In genomic region chr2:162123806-162124758, GRCh38 we compare ENCODE assay signal across 8 cellular contexts. TPM values are rescaled to one million over a fixed set of nuclear protein-coding genes. Genes with fewer than 3 reads are reported as not detected.
DNase-seq lines count a peak whose midpoint lies in the region; ATAC-seq and TF ChIP-seq lines count a peak whose summit lies in the region.

No MANE protein-coding gene starts in this region.

- no peak for TF ChIP-seq POLR2A in ovary (IDR thresholded peaks at IDR 0.05)

- H3K4me2 ChIP-seq in SU-DHL-6 (ENCODE audit: low read depth, low read length, poor library complexity, severe bottlenecking): no peak overlapping the region

- H3K36me3 Mint-ChIP-seq in Caco-2 (ENCODE audit: insufficient read depth, unreplicated experiment): no peaks in the 10 kb centered on the region

- H3K27ac ChIP-seq in SU-DHL-6 (ENCODE audit: low read depth, low read length) (no peak overlapping the region), ovary (no peak overlapping the region)

- no peak overlapping the region for H3K4me3 ChIP-seq in Caco-2 (ENCODE audit: low read depth, low read length)
- no peak overlapping the region for H3K4me3 ChIP-seq in SU-DHL-6 (ENCODE audit: insufficient read depth, low read length, poor library complexity, severe bottlenecking)
- H3K4me3 ChIP-seq in fibroblast of pulmonary artery (replicated peaks; ENCODE audit: low read depth, low read length): no peak overlapping the region
- no peak overlapping the region for H3K4me3 ChIP-seq in ovary

- TF ChIP-seq CTCF in Caco-2 (IDR thresholded peaks at IDR 0.05; ENCODE audit: insufficient read depth in 1 of 2, low read depth in 1 of 2, low read length in 1 of 2, severe bottlenecking in 1 of 2, unreplicated experiment in 1 of 2) (peak; percentile 52 to 53), SU-DHL-6 (IDR thresholded peaks at IDR 0.05; ENCODE audit: insufficient read depth, low read length, poor library complexity, severe bottlenecking) (peak; percentile 54), fibroblast of pulmonary artery (IDR thresholded peaks at IDR 0.05; ENCODE audit: low read length, missing control alignments) (peak; percentile 58), ovary (IDR thresholded peaks at IDR 0.05) (peak; percentile 38 to 54 (median 46))

- intact Hi-C loops in Caco-2 (cut with micrococcal nuclease; ENCODE audit: unreplicated experiment): loop anchor here (1.0 to 5.0 kb wide), 6 partner anchors 33 to 538 kb away; no protein-coding TSS in a partner anchor
- intact Hi-C loops in ovary (cut with DNase I): loop anchor here in 1 of 4 donors (5.0 kb wide), 1 partner anchor 117 kb away; no protein-coding TSS in a partner anchor

- peaks cover 27% of the 10 kb centered on the region for H3K4me1 ChIP-seq in Caco-2
- H3K4me1 ChIP-seq in ovary (ENCODE audit: insufficient read depth): no peaks in the 10 kb centered on the region

- peak; percentile 46 for ATAC-seq in GM19438 (IDR thresholded peaks at IDR 0.05; ENCODE audit: low read depth, unreplicated experiment)
- ATAC-seq in HG03432 (IDR thresholded peaks at IDR 0.05; ENCODE audit: unreplicated experiment): no peak
- ATAC-seq in GM21367 (IDR thresholded peaks at IDR 0.05; ENCODE audit: unreplicated experiment): no peak

- H3K4me3 Mint-ChIP-seq in Caco-2 (ENCODE audit: unreplicated experiment): no peak overlapping the region

- H3K36me3 ChIP-seq in Caco-2 (ENCODE audit: control insufficient read depth, insufficient read depth, low read length) (no peaks in the 10 kb centered on the region), SU-DHL-6 (ENCODE audit: low read length) (no peaks in the 10 kb centered on the region), ovary (no peaks in the 10 kb centered on the region)

- CTCF ChIA-PET in Caco-2 (lab: Charles Lee): interaction anchor here (0.6 to 2.2 kb wide), 4 partner anchors 21 to 689 kb away, joined by 3 to 6 read pairs (median 5); no protein-coding TSS in a partner anchor

- no peak overlapping the region for H2AFZ ChIP-seq in SU-DHL-6 (ENCODE audit: low read depth, low read length, severe bottlenecking)

- H3K9me3 ChIP-seq in Caco-2 (no peaks in the 10 kb centered on the region), SU-DHL-6 (ENCODE audit: insufficient read depth, low read length) (no peaks in the 10 kb centered on the region), ovary (no peaks in the 10 kb centered on the region)

- peaks cover 18% of the 10 kb centered on the region for H3K4me1 Mint-ChIP-seq in Caco-2 (ENCODE audit: low read depth, unreplicated experiment)

- no peaks in the 10 kb centered on the region for H3K9me2 ChIP-seq in SU-DHL-6 (replicated peaks; ENCODE audit: insufficient read depth, low read length)

- H3K27me3 ChIP-seq in Caco-2 (replicated peaks; ENCODE audit: control insufficient read depth, insufficient read depth, low read length): no peaks in the 10 kb centered on the region; the same call in 1 of the 2 replicates
- no peaks in the 10 kb centered on the region for H3K27me3 ChIP-seq in SU-DHL-6 (ENCODE audit: low read length)
- H3K27me3 ChIP-seq in ovary: no peaks in the 10 kb centered on the region

- H3K79me2 ChIP-seq in SU-DHL-6 (ENCODE audit: insufficient read depth, low read length): no peaks in the 10 kb centered on the region

- DNase-seq in Caco-2: peak in 1 of 2 experiments; percentile 60
- DNase-seq in NCI-H1048 (lab: John Stamatoyannopoulos, UW): peak; percentile 36
- DNase-seq in fibroblast of pulmonary artery (ENCODE audit: low read depth): peak; percentile 84
- no peak for DNase-seq in ovary

- no TSS peak for BruUV-seq in Caco-2 (replicated peaks; lab: Mats Ljungman, UMichigan)

- H3K27ac Mint-ChIP-seq in Caco-2 (ENCODE audit: unreplicated experiment): no peak overlapping the region

- H3F3A ChIP-seq in SU-DHL-6 (ENCODE audit: insufficient read depth): no peaks in the 10 kb centered on the region

- WGBS in ovary, 3 donors: 27 to 35% (median 32%) methylated on average over 9 of the region's 9 CpGs

- no peak overlapping the region for H3K9ac ChIP-seq in SU-DHL-6 (ENCODE audit: low read length)

- TF ChIP-seq EP300 in ovary (IDR thresholded peaks at IDR 0.05): no peak

- no peaks in the 10 kb centered on the region for H3K27me3 Mint-ChIP-seq in Caco-2 (ENCODE audit: insufficient read depth, unreplicated experiment)

- no peaks in the 10 kb centered on the region; the same call in 1 of the 2 replicates for H4K20me1 ChIP-seq in SU-DHL-6 (ENCODE audit: low read depth, low read length)

- no peaks in the 10 kb centered on the region for H3K9me3 Mint-ChIP-seq in Caco-2 (ENCODE audit: unreplicated experiment)

- POLR2A ChIA-PET in Caco-2 (lab: Charles Lee): interaction anchor here (1.8 kb wide), 1 partner anchor 11 kb away, joined by 5 read pairs; no protein-coding TSS in a partner anchor

RNA-seq across cellular contexts. Expression of gene GCG, which starts 28.0 kb away (rescaled TPM):
- total RNA-seq in Caco-2 (2022) (not detected in 2 replicates), ovary (under 1 TPM in 2 of 7 donors, not detected in 5; 0.23 to 0.24 TPM)
- not detected for polyA plus RNA-seq in ovary

RNA-seq across cellular contexts. Expression of gene DPP4, which starts 50.1 kb away (rescaled TPM):
- total RNA-seq in Caco-2 (2022) (190 and 199 TPM in 2 replicates), ovary (1 to 10 TPM in 6 of 7 donors, under 1 TPM in 1; 0.71 to 6.5 (median 3.5) TPM)
- 10 to 100 TPM in 1 of 2 donors, 1 to 10 TPM in 1; 3.7 to 46.6 TPM for polyA plus RNA-seq in ovary

Comparison
In these comparisons a context has a peak if more than half of its experiments do, and no peak if none do; other contexts are left out.
1. DNase-seq: peak in NCI-H1048 (single experiment) and fibroblast of pulmonary artery (single experiment); none in ovary (0 of 5).
2. RNA of gene DPP4, which starts 50.1 kb away (total RNA-seq): 190 to 199 TPM in Caco-2; 0.71 to 6.5 TPM in ovary; every median in the first group is over 10 times any median in the second.
3. Peak in every context shown above with its lines, with median percentiles within 50 percentile points of each other: CTCF ChIP-seq.